10 cellular contexts compared by ENCODE assay signal in the genomic region with DNA sequence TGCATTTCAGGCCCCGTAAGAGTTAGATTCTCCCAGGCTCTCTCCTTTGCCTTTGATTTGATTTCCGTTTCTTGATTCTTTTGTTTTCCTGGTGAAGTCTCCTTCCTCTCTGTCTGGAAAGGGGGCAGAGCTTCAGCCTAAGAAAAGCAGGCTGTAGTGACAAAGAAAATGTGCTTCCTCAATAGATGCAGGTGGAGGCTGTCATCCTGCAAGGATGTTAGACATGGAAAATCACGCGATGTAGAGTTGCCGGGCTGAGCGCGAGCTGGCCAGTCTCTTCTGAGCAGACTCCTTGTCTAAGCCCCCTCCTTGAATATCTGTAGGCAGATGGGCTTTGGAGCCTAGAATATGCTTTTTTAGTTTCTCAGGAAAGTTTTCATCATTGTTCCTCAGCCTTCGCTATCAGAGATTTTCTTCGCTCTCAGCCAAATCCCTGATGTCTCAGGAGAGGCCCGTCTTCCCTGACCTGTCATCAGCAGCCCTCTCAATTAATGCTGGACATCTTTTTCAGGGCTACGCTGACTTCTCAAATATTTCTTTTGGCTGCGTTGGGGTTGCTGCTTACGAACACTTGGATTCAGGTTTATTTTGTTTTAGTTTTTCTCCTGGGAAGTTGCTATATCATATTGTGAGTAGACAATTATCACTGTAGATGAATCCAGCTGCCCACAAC.
"Had no signal": no experiment of that assay in that cellular context is flagged by ENCODE, and none has a peak within 500 bp of the region (broad histone marks: within the 10 kb centered on the region; RNA-seq: fewer than 3 reads in every experiment).

No MANE protein-coding gene starts in this region.

- H3K27me3 ChIP-seq: stomach had no signal

- H3K9me3 Mint-ChIP-seq: activated T-cell treated with anti-CD3 and anti-CD28 coated beads, Interleukin-2, amount 50 U/mL, for 4 hours; natural killer cell treated with Interleukin-12 subunit alpha and Interleukin-12 subunit beta and Interleukin-15 and Interleukin-18, amount 100 ng/mL, for 72 hours had no signal

- H3K9me3 ChIP-seq: mucosa of descending colon, stomach had no signal

- H3K36me3 Mint-ChIP-seq: natural killer cell treated with Interleukin-12 subunit alpha and Interleukin-12 subunit beta and Interleukin-15 and Interleukin-18, amount 100 ng/mL, for 72 hours had no signal

- ATAC-seq: activated T-cell treated with anti-CD3 and anti-CD28 coated beads, Interleukin-2, amount 50 U/mL, for 4 hours; natural killer cell treated with Interleukin-12 subunit alpha and Interleukin-12 subunit beta and Interleukin-15 and Interleukin-18, amount 100 ng/mL, for 72 hours had no signal

- H3K27ac ChIP-seq: epithelial cell of prostate, stomach had no signal

- DNase-seq: activated CD4-positive, alpha-beta T cell treated with anti-CD3 and anti-CD28 coated beads, Interleukin-2, amount 50 U/mL, for 48 hours; activated CD4-positive, CD25-positive, alpha-beta regulatory T cell treated with anti-CD3 and anti-CD28 coated beads, Interleukin-2, amount 50 U/mL, for 72 hours; activated effector memory CD4-positive, alpha-beta T cell treated with anti-CD3 and anti-CD28 coated beads, Interleukin-2, amount 50 U/mL, for 16 hours; activated T-cell treated with anti-CD3 and anti-CD28 coated beads, Interleukin-2, amount 50 U/mL, for 4 hours; effector CD4-positive, alpha-beta T cell had no signal

- H3K4me3 ChIP-seq: mucosa of descending colon, stomach had no signal

- H3K27ac Mint-ChIP-seq: activated naive CD8-positive, alpha-beta T cell had no signal

- H3K4me3 Mint-ChIP-seq: activated naive CD8-positive, alpha-beta T cell; activated T-cell treated with anti-CD3 and anti-CD28 coated beads, Interleukin-2, amount 50 U/mL, for 4 hours; natural killer cell treated with Interleukin-12 subunit alpha and Interleukin-12 subunit beta and Interleukin-15 and Interleukin-18, amount 100 ng/mL, for 72 hours had no signal

- H3K27me3 Mint-ChIP-seq: activated naive CD8-positive, alpha-beta T cell; natural killer cell treated with Interleukin-12 subunit alpha and Interleukin-12 subunit beta and Interleukin-15 and Interleukin-18, amount 100 ng/mL, for 72 hours had no signal
